ENCODE assay signal across 8 cellular contexts in genomic region chr6:36622901-36623546, GRCh38. TPM values are rescaled to one million over a fixed set of nuclear protein-coding genes. Genes with fewer than 3 reads are reported as not detected.
DNase-seq lines count a peak whose midpoint lies in the region; ATAC-seq and TF ChIP-seq lines count a peak whose summit lies in the region.

No MANE protein-coding gene starts in this region.

- POLR2A ChIA-PET in activated B cell treated with CpG ODN at 0.5 μM for 24 hours (lab: Charles Lee): interaction anchor here (1.6 to 2.6 kb wide), 2 partner anchors 59 to 136 kb away, joined by 7 to 16 read pairs; no protein-coding TSS in a partner anchor

- H3K4ac ChIP-seq in mesendoderm (ENCODE audit: low read depth, low read length): no peak overlapping the region

- H3K4me3 Mint-ChIP-seq in activated naive CD4-positive, alpha-beta T cell treated with anti-CD3 and anti-CD28 coated beads, Interleukin-2, amount 10 ng/mL, durations not matched to agents 7 days and 5 days: no peak overlapping the region
- no peak overlapping the region for H3K4me3 Mint-ChIP-seq in activated B cell treated with CpG ODN at 0.5 μM for 24 hours

- H3K23ac ChIP-seq in mesendoderm (ENCODE audit: low read length): no peak overlapping the region

- TF ChIP-seq EP300 in tibial nerve (IDR thresholded peaks at IDR 0.05): no peak

- no peak overlapping the region for H2BK15ac ChIP-seq in mesendoderm (replicated peaks; ENCODE audit: low read depth)

- no peak for TF ChIP-seq POLR2A in tibial nerve (IDR thresholded peaks at IDR 0.05)

- no peak overlapping the region for H4K5ac ChIP-seq in mesendoderm (ENCODE audit: low read length)

- no peak overlapping the region for H2BK120ac ChIP-seq in mesendoderm (ENCODE audit: low read depth, low read length)

- H3K27me3 Mint-ChIP-seq in activated naive CD4-positive, alpha-beta T cell treated with anti-CD3 and anti-CD28 coated beads, Interleukin-2, amount 10 ng/mL, durations not matched to agents 7 days and 5 days: peaks cover 3% of the 10 kb centered on the region
- no peaks in the 10 kb centered on the region for H3K27me3 Mint-ChIP-seq in activated B cell treated with CpG ODN at 0.5 μM for 24 hours

- no peak for TF ChIP-seq CTCF in activated B cell treated with CpG ODN at 0.5 μM for 24 hours (IDR thresholded peaks at IDR 0.05)
- no peak for TF ChIP-seq CTCF in tibial nerve (IDR thresholded peaks at IDR 0.05)

- H3K27ac ChIP-seq in mesendoderm (ENCODE audit: low read depth, low read length) (no peak overlapping the region), tibial nerve (peak overlapping the region in 3 of 4 donors; percentile 25 to 76 (median 28))

- H3K36me3 ChIP-seq in mesendoderm (ENCODE audit: control insufficient read depth, insufficient read depth, low read length): no peaks in the 10 kb centered on the region
- peaks cover 0 to 4% (median 0%) of the 10 kb centered on the region in 3 donors for H3K36me3 ChIP-seq in tibial nerve

- peaks cover 35% of the 10 kb centered on the region for H3K4me1 Mint-ChIP-seq in activated naive CD4-positive, alpha-beta T cell treated with anti-CD3 and anti-CD28 coated beads, Interleukin-2, amount 10 ng/mL, durations not matched to agents 7 days and 5 days
- peaks cover 24% of the 10 kb centered on the region for H3K4me1 Mint-ChIP-seq in activated B cell treated with CpG ODN at 0.5 μM for 24 hours

- H3K79me1 ChIP-seq in mesendoderm (ENCODE audit: low read length): no peaks in the 10 kb centered on the region

- intact Hi-C loops in activated B cell treated with CpG ODN at 0.5 μM for 24 hours (cut with micrococcal nuclease): loop anchor here (1.0 kb wide), 5 partner anchors 57 to 136 kb away; no protein-coding TSS in a partner anchor

- DNase-seq in activated naive CD4-positive, alpha-beta T cell treated with anti-CD3 and anti-CD28 coated beads, Interleukin-2, amount 10 ng/mL, durations not matched to agents 7 days and 5 days: no peak
- DNase-seq in activated naive CD4-positive, alpha-beta T cell treated with Interleukin-2 at 50 U/mL for 16 hours: no peak
- no peak for DNase-seq in activated B cell treated with CpG ODN at 0.5 μM for 24 hours
- no peak for DNase-seq in mesendoderm
- DNase-seq in tibial nerve (ENCODE audit: low spot score in 2 of 2): no peak
- DNase-seq in inferior parietal cortex (ENCODE audit: extremely low spot score): no peak
- no peak for DNase-seq in DMS153 treated with DMSO at 0.1 percent for 48 hours (lab: John Stamatoyannopoulos, UW; ENCODE audit: unreplicated experiment)

- no peak overlapping the region for H3K4me3 ChIP-seq in mesendoderm (ENCODE audit: low read length)
- H3K4me3 ChIP-seq in tibial nerve: no peak overlapping the region

- H3K18ac ChIP-seq in mesendoderm (ENCODE audit: low read length): no peak overlapping the region

- peaks cover 1% of the 10 kb centered on the region for H3K36me3 Mint-ChIP-seq in activated naive CD4-positive, alpha-beta T cell treated with anti-CD3 and anti-CD28 coated beads, Interleukin-2, amount 10 ng/mL, durations not matched to agents 7 days and 5 days
- H3K36me3 Mint-ChIP-seq in activated B cell treated with CpG ODN at 0.5 μM for 24 hours (ENCODE audit: low read depth): no peaks in the 10 kb centered on the region

- H3K27me3 ChIP-seq in mesendoderm (ENCODE audit: insufficient read depth, low read length, poor library complexity) (no peaks in the 10 kb centered on the region), tibial nerve (no peaks in the 10 kb centered on the region)

- no peak overlapping the region for H4K8ac ChIP-seq in mesendoderm (ENCODE audit: low read depth, low read length)

- CTCF ChIA-PET in activated naive CD4-positive, alpha-beta T cell treated with anti-CD3 and anti-CD28 coated beads, Interleukin-2, amount 10 ng/mL, durations not matched to agents 7 days and 5 days (lab: Charles Lee): interaction anchor here (0.7 to 4.4 kb wide), 13 partner anchors 8 to 228 kb away, joined by 3 to 33 read pairs (median 6); partner anchors contain the start of gene CDKN1A
- CTCF ChIA-PET in activated B cell treated with CpG ODN at 0.5 μM for 24 hours (lab: Charles Lee): interaction anchor here (1.5 to 5.5 kb wide), 6 partner anchors 29 to 137 kb away, joined by 3 to 77 read pairs (median 18); no protein-coding TSS in a partner anchor

- H3K4me1 ChIP-seq in mesendoderm (ENCODE audit: control insufficient read depth, low read depth, low read length) (no peaks in the 10 kb centered on the region), tibial nerve (peaks cover 0 to 34% (median 24%) of the 10 kb centered on the region in 4 donors)

- no peak overlapping the region for H3K4me2 ChIP-seq in mesendoderm (ENCODE audit: low read length)

- no peak overlapping the region for H2AK5ac ChIP-seq in mesendoderm (ENCODE audit: low read length)

- H3K9me3 ChIP-seq in tibial nerve: no peaks in the 10 kb centered on the region

- no peak overlapping the region for H3K9ac ChIP-seq in mesendoderm (ENCODE audit: low read length)

- ATAC-seq in activated B cell treated with CpG ODN at 0.5 μM for 24 hours (ENCODE audit: low read depth) (no peak), HG03378 (IDR thresholded peaks at IDR 0.05; ENCODE audit: unreplicated experiment) (no peak)

- peak overlapping the region; percentile 37 for H3K56ac ChIP-seq in mesendoderm (ENCODE audit: low read length)

- H3K27ac Mint-ChIP-seq in activated naive CD4-positive, alpha-beta T cell treated with anti-CD3 and anti-CD28 coated beads, Interleukin-2, amount 10 ng/mL, durations not matched to agents 7 days and 5 days: peak overlapping the region; percentile 60
- peak overlapping the region; percentile 47 for H3K27ac Mint-ChIP-seq in activated B cell treated with CpG ODN at 0.5 μM for 24 hours

- H3K9me3 Mint-ChIP-seq in activated naive CD4-positive, alpha-beta T cell treated with anti-CD3 and anti-CD28 coated beads, Interleukin-2, amount 10 ng/mL, durations not matched to agents 7 days and 5 days: no peaks in the 10 kb centered on the region
- H3K9me3 Mint-ChIP-seq in activated B cell treated with CpG ODN at 0.5 μM for 24 hours: no peaks in the 10 kb centered on the region

- WGBS in mesendoderm (ENCODE audit: extremely low coverage, insufficient coverage, low lambda C conversion rate): no CpG with 5 or more reads among the region's 4 CpGs
- 44 to 48% methylated on average over 4 of the region's 4 CpGs for WGBS in tibial nerve, 2 donors

- H3K79me2 ChIP-seq in mesendoderm (ENCODE audit: control insufficient read depth, insufficient read depth, low read length): no peaks in the 10 kb centered on the region

- no peak overlapping the region for H2BK5ac ChIP-seq in mesendoderm (ENCODE audit: low read length)

RNA-seq across cellular contexts. Expression of gene SRSF3, which starts 28.9 kb away (rescaled TPM):
- total RNA-seq in activated B cell treated with CpG ODN at 0.5 μM for 24 hours (421 and 494 TPM in 2 replicates), tibial nerve (100 to 1,000 TPM; 185 to 260 (median 221) TPM)
- 366 TPM for polyA plus RNA-seq in mesendoderm (2013, experiment 1 of 2)
- 368 TPM for polyA plus RNA-seq in mesendoderm (2013, experiment 2 of 2)

RNA-seq across cellular contexts. Expression of gene CDKN1A, which starts 55.5 kb away (rescaled TPM):
- 46.9 and 50.4 TPM in 2 replicates for total RNA-seq in activated B cell treated with CpG ODN at 0.5 μM for 24 hours
- 6.0 TPM for polyA plus RNA-seq in mesendoderm (2013, experiment 1 of 2)
- polyA plus RNA-seq in mesendoderm (2013, experiment 2 of 2): 5.9 TPM
- 100 to 1,000 TPM; 112 to 142 (median 124) TPM for total RNA-seq in tibial nerve
